ENCODE assay signal across 1 cellular context in the genomic region with DNA sequence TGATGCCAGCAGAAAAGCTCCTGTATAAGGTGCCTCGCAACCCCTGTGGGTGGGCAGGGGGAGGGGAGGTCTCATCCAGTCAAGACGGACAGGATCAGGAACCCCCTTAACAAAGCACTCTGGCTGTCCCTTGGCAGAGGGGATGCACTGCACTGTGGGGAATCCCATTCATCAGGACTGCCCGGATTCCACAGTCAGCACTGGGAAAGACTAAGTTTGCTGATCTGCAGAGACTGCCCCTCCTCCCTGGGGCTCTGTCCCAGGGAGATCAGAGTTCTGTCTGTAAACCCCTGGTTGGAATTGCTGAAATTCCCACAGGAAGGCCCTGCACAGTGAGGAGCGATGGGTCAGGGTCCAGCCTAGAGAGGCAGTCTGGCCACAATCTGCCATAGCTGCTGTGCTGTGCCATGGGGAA.
TF ChIP-seq lines count a peak whose summit lies in the region.

No MANE protein-coding gene starts in this region.

TF ChIP-seq in HepG2, 621 proteins besides CTCF, POLR2A, EP300 and RAD21 (continued from another document and continues in another):
- TF ChIP-seq, protein P1, sequence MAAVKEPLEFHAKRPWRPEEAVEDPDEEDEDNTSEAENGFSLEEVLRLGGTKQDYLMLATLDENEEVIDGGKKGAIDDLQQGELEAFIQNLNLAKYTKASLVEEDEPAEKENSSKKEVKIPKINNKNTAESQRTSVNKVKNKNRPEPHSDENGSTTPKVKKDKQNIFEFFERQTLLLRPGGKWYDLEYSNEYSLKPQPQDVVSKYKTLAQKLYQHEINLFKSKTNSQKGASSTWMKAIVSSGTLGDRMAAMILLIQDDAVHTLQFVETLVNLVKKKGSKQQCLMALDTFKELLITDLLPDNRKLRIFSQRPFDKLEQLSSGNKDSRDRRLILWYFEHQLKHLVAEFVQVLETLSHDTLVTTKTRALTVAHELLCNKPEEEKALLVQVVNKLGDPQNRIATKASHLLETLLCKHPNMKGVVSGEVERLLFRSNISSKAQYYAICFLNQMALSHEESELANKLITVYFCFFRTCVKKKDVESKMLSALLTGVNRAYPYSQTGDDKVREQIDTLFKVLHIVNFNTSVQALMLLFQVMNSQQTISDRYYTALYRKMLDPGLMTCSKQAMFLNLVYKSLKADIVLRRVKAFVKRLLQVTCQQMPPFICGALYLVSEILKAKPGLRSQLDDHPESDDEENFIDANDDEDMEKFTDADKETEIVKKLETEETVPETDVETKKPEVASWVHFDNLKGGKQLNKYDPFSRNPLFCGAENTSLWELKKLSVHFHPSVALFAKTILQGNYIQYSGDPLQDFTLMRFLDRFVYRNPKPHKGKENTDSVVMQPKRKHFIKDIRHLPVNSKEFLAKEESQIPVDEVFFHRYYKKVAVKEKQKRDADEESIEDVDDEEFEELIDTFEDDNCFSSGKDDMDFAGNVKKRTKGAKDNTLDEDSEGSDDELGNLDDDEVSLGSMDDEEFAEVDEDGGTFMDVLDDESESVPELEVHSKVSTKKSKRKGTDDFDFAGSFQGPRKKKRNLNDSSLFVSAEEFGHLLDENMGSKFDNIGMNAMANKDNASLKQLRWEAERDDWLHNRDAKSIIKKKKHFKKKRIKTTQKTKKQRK (IDR thresholded peaks at IDR 0.05; ENCODE audit: low read length): no peak
- TF ChIP-seq, protein P2, sequence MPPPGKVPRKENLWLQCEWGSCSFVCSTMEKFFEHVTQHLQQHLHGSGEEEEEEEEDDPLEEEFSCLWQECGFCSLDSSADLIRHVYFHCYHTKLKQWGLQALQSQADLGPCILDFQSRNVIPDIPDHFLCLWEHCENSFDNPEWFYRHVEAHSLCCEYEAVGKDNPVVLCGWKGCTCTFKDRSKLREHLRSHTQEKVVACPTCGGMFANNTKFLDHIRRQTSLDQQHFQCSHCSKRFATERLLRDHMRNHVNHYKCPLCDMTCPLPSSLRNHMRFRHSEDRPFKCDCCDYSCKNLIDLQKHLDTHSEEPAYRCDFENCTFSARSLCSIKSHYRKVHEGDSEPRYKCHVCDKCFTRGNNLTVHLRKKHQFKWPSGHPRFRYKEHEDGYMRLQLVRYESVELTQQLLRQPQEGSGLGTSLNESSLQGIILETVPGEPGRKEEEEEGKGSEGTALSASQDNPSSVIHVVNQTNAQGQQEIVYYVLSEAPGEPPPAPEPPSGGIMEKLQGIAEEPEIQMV (CRISPR knock-in tag; IDR thresholded peaks at IDR 0.05; ENCODE audit: low read depth): no peak
- TF ChIP-seq HOXA3 (CRISPR knock-in tag; IDR thresholded peaks at IDR 0.05) (peak; percentile 53), MAF1 (CRISPR knock-in tag; IDR thresholded peaks at IDR 0.05; ENCODE audit: borderline replicate concordance) (no peak), ZMYM4 (CRISPR knock-in tag; IDR thresholded peaks at IDR 0.05) (peak; percentile 61; the same call in 1 of the 2 replicates), FOXK1 (CRISPR knock-in tag; IDR thresholded peaks at IDR 0.05; ENCODE audit: borderline replicate concordance, low read depth) (no peak), CC2D1A (CRISPR knock-in tag; IDR thresholded peaks at IDR 0.05) (no peak), ZNF773 (CRISPR knock-in tag; IDR thresholded peaks at IDR 0.05; ENCODE audit: borderline replicate concordance) (no peak), KAT8 (CRISPR knock-in tag; IDR thresholded peaks at IDR 0.05) (no peak), GATAD2A (CRISPR knock-in tag; IDR thresholded peaks at IDR 0.05) (no peak), ZNF484 (CRISPR knock-in tag; IDR thresholded peaks at IDR 0.05; ENCODE audit: borderline replicate concordance, low read depth) (no peak), KMT2B (CRISPR knock-in tag; IDR thresholded peaks at IDR 0.05) (no peak), ZNF207 (IDR thresholded peaks at IDR 0.05; ENCODE audit: borderline replicate concordance) (no peak), ZNF3 (CRISPR knock-in tag; IDR thresholded peaks at IDR 0.05) (no peak), ZNF446 (CRISPR knock-in tag; IDR thresholded peaks at IDR 0.05) (no peak), ZNF230 (CRISPR knock-in tag; IDR thresholded peaks at IDR 0.05) (peak; percentile 79; the same call in 1 of the 2 replicates), ELF3 (CRISPR knock-in tag; IDR thresholded peaks at IDR 0.05) (0 out of 2 replicates have a peak, but pooled peaks have one; percentile 12), ZNF343 (CRISPR knock-in tag; IDR thresholded peaks at IDR 0.05) (0 out of 2 replicates have a peak, but pooled peaks have one; percentile 32), TSC22D2 (CRISPR knock-in tag; IDR thresholded peaks at IDR 0.05; ENCODE audit: borderline replicate concordance) (no peak), ZNF451 (CRISPR knock-in tag; IDR thresholded peaks at IDR 0.05) (no peak), PRPF4 (IDR thresholded peaks at IDR 0.05; ENCODE audit: low read depth, low read length, poor library complexity, severe bottlenecking) (no peak), ZNF781 (CRISPR knock-in tag; IDR thresholded peaks at IDR 0.05; ENCODE audit: borderline replicate concordance, not compliant biosample characterization) (no peak), NR2F2 (IDR thresholded peaks at IDR 0.05; ENCODE audit: borderline replicate concordance, low read depth) (no peak), CEBPB (IDR thresholded peaks at IDR 0.05; ENCODE audit: borderline replicate concordance, low read depth, low read length) (no peak), ZNF572 (CRISPR knock-in tag; IDR thresholded peaks at IDR 0.05) (no peak), ZNF589 (CRISPR knock-in tag; conservative IDR thresholded peaks at IDR 0.05) (no peak), TAF1 (CRISPR knock-in tag; IDR thresholded peaks at IDR 0.05) (no peak), MZF1 (CRISPR knock-in tag; IDR thresholded peaks at IDR 0.05; ENCODE audit: borderline replicate concordance) (no peak), ZNF713 (CRISPR knock-in tag; IDR thresholded peaks at IDR 0.05) (no peak), ZNF333 (CRISPR knock-in tag; IDR thresholded peaks at IDR 0.05; ENCODE audit: borderline replicate concordance) (no peak), KDM6A (CRISPR knock-in tag; IDR thresholded peaks at IDR 0.05; ENCODE audit: low read depth) (0 out of 2 replicates have a peak, but pooled peaks have one; percentile 36), SPEN (CRISPR knock-in tag; IDR thresholded peaks at IDR 0.05; ENCODE audit: low read depth) (peak; percentile 41; the same call in 1 of the 2 replicates), NRL (CRISPR knock-in tag; IDR thresholded peaks at IDR 0.05; ENCODE audit: borderline replicate concordance) (0 out of 2 replicates have a peak, but pooled peaks have one; percentile 21), SP5 (CRISPR knock-in tag; IDR thresholded peaks at IDR 0.05; ENCODE audit: borderline replicate concordance, low read depth) (peak; percentile 53; the same call in 1 of the 2 replicates), MLLT10 (CRISPR knock-in tag; IDR thresholded peaks at IDR 0.05) (no peak), KLF11 (CRISPR knock-in tag; IDR thresholded peaks at IDR 0.05) (no peak), ZNF670 (CRISPR knock-in tag; IDR thresholded peaks at IDR 0.05; ENCODE audit: borderline replicate concordance) (no peak), THAP11 (CRISPR knock-in tag; IDR thresholded peaks at IDR 0.05) (no peak)
- TF ChIP-seq, protein P3, sequence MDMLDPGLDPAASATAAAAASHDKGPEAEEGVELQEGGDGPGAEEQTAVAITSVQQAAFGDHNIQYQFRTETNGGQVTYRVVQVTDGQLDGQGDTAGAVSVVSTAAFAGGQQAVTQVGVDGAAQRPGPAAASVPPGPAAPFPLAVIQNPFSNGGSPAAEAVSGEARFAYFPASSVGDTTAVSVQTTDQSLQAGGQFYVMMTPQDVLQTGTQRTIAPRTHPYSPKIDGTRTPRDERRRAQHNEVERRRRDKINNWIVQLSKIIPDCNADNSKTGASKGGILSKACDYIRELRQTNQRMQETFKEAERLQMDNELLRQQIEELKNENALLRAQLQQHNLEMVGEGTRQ (IDR thresholded peaks at IDR 0.05; ENCODE audit: low read depth, low read length): no peak
- TF ChIP-seq, protein P3 (CRISPR knock-in tag; IDR thresholded peaks at IDR 0.05; ENCODE audit: borderline replicate concordance): no peak
- TF ChIP-seq, protein P4, sequence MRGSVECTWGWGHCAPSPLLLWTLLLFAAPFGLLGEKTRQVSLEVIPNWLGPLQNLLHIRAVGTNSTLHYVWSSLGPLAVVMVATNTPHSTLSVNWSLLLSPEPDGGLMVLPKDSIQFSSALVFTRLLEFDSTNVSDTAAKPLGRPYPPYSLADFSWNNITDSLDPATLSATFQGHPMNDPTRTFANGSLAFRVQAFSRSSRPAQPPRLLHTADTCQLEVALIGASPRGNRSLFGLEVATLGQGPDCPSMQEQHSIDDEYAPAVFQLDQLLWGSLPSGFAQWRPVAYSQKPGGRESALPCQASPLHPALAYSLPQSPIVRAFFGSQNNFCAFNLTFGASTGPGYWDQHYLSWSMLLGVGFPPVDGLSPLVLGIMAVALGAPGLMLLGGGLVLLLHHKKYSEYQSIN (CRISPR knock-in tag; IDR thresholded peaks at IDR 0.05; ENCODE audit: borderline replicate concordance): no peak
- TF ChIP-seq, protein P5, sequence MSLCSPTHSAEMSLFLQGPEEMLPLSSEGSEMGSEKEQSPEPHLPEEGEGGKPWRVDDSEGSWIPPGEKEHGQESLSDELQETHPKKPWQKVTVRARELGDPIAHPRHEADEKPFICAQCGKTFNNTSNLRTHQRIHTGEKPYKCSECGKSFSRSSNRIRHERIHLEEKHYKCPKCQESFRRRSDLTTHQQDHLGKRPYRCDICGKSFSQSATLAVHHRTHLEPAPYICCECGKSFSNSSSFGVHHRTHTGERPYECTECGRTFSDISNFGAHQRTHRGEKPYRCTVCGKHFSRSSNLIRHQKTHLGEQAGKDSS (CRISPR knock-in tag; IDR thresholded peaks at IDR 0.05; ENCODE audit: borderline replicate concordance, low read depth): no peak
- TF ChIP-seq, protein P6, sequence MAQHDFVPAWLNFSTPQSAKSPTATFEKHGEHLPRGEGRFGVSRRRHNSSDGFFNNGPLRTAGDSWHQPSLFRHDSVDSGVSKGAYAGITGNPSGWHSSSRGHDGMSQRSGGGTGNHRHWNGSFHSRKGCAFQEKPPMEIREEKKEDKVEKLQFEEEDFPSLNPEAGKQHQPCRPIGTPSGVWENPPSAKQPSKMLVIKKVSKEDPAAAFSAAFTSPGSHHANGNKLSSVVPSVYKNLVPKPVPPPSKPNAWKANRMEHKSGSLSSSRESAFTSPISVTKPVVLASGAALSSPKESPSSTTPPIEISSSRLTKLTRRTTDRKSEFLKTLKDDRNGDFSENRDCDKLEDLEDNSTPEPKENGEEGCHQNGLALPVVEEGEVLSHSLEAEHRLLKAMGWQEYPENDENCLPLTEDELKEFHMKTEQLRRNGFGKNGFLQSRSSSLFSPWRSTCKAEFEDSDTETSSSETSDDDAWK (CRISPR knock-in tag; IDR thresholded peaks at IDR 0.05): no peak
- TF ChIP-seq, protein P7, sequence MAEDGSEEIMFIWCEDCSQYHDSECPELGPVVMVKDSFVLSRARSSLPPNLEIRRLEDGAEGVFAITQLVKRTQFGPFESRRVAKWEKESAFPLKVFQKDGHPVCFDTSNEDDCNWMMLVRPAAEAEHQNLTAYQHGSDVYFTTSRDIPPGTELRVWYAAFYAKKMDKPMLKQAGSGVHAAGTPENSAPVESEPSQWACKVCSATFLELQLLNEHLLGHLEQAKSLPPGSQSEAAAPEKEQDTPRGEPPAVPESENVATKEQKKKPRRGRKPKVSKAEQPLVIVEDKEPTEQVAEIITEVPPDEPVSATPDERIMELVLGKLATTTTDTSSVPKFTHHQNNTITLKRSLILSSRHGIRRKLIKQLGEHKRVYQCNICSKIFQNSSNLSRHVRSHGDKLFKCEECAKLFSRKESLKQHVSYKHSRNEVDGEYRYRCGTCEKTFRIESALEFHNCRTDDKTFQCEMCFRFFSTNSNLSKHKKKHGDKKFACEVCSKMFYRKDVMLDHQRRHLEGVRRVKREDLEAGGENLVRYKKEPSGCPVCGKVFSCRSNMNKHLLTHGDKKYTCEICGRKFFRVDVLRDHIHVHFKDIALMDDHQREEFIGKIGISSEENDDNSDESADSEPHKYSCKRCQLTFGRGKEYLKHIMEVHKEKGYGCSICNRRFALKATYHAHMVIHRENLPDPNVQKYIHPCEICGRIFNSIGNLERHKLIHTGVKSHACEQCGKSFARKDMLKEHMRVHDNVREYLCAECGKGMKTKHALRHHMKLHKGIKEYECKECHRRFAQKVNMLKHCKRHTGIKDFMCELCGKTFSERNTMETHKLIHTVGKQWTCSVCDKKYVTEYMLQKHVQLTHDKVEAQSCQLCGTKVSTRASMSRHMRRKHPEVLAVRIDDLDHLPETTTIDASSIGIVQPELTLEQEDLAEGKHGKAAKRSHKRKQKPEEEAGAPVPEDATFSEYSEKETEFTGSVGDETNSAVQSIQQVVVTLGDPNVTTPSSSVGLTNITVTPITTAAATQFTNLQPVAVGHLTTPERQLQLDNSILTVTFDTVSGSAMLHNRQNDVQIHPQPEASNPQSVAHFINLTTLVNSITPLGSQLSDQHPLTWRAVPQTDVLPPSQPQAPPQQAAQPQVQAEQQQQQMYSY (CRISPR knock-in tag; IDR thresholded peaks at IDR 0.05): no peak
- TF ChIP-seq, protein P8, sequence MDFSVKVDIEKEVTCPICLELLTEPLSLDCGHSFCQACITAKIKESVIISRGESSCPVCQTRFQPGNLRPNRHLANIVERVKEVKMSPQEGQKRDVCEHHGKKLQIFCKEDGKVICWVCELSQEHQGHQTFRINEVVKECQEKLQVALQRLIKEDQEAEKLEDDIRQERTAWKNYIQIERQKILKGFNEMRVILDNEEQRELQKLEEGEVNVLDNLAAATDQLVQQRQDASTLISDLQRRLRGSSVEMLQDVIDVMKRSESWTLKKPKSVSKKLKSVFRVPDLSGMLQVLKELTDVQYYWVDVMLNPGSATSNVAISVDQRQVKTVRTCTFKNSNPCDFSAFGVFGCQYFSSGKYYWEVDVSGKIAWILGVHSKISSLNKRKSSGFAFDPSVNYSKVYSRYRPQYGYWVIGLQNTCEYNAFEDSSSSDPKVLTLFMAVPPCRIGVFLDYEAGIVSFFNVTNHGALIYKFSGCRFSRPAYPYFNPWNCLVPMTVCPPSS (IDR thresholded peaks at IDR 0.05): no peak
- TF ChIP-seq, protein P9, sequence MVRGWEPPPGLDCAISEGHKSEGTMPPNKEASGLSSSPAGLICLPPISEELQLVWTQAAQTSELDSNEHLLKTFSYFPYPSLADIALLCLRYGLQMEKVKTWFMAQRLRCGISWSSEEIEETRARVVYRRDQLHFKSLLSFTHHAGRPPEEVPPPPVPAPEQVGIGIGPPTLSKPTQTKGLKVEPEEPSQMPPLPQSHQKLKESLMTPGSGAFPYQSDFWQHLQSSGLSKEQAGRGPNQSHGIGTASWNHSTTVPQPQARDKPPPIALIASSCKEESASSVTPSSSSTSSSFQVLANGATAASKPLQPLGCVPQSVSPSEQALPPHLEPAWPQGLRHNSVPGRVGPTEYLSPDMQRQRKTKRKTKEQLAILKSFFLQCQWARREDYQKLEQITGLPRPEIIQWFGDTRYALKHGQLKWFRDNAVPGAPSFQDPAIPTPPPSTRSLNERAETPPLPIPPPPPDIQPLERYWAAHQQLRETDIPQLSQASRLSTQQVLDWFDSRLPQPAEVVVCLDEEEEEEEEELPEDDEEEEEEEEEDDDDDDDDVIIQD (CRISPR knock-in tag; IDR thresholded peaks at IDR 0.05; ENCODE audit: low read depth): no peak
